ENCODE assay signal across 23 cellular contexts in the genomic region with DNA sequence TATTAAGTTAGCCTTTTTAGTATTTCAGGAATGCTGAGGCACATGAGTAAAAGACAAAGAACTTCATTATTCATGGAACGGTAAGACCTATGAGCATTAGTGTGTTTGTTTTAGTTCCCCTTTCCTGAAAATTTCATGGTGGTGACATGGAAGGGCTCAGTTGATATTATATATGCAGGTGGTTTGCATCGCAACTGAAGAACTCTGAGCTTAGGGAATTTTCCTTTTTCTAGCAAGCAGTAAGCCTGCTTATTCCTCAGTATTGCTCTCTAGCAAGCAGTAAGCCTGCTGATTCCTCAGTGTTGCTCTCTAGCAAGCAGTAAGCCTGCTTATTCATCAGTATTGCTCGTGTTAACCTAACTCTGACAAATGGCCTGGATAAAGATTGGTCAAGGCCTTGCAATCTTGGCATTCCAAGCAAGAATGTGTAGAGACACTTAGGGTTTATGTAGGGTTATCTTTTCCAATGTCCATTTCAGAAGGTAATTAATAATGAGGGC. TPM values are rescaled to one million over a fixed set of nuclear protein-coding genes. Genes with fewer than 3 reads are reported as not detected.
"Had no signal": no experiment of that assay in that cellular context is flagged by ENCODE, and none has a peak within 500 bp of the region (broad histone marks: within the 10 kb centered on the region; RNA-seq: fewer than 3 reads in every experiment).

No MANE protein-coding gene starts in this region.

- H3K4me1 Mint-ChIP-seq: activated CD4-positive, alpha-beta T cell treated with anti-CD3 and anti-CD28 coated beads, Interleukin-2, amount 10 ng/mL, durations not matched to agents 7 days and 5 days; central memory CD8-positive, alpha-beta T cell; T-helper 17 cell had no signal

- H3K4me1 ChIP-seq: body of pancreas had no signal

- H3K9me3 ChIP-seq: body of pancreas had no signal

- DNase-seq: activated CD4-positive, alpha-beta memory T cell treated with anti-CD3 and anti-CD28 coated beads for 36 hours; activated CD4-positive, alpha-beta T cell treated with anti-CD3 and anti-CD28 coated beads, Interleukin-2, amount 10 ng/mL, durations not matched to agents 7 days and 5 days; activated CD4-positive, CD25-positive, alpha-beta regulatory T cell; activated CD8-positive, alpha-beta memory T cell treated with anti-CD3 and anti-CD28 coated beads for 24 hours; activated effector memory CD4-positive, alpha-beta T cell treated with anti-CD3 and anti-CD28 coated beads, Interleukin-2, amount 50 U/mL, for 16 hours; activated naive CD4-positive, alpha-beta T cell treated with anti-CD3 and anti-CD28 coated beads for 36 hours; activated T-cell treated with anti-CD3 and anti-CD28 coated beads, Interleukin-2, amount 50 U/mL, for 4 hours; anterior cingulate cortex; body of pancreas; Kasumi-1; NCI-H1105 treated with DMSO at 0.1 percent for 48 hours; NCI-H146; NCI-H187 treated with DMSO at 0.1 percent for 48 hours; NCI-H2081 treated with DMSO at 0.1 percent for 48 hours; NCI-H446; NCI-H524; PC-3; SHP77; T-helper 17 cell; T-helper 9 cell had no signal

- H3K27ac Mint-ChIP-seq: activated CD4-positive, alpha-beta memory T cell treated with anti-CD3 and anti-CD28 coated beads for 36 hours; activated CD4-positive, alpha-beta T cell treated with anti-CD3 and anti-CD28 coated beads, Interleukin-2, amount 10 ng/mL, durations not matched to agents 7 days and 5 days; activated naive CD4-positive, alpha-beta T cell treated with anti-CD3 and anti-CD28 coated beads for 36 hours; activated naive CD8-positive, alpha-beta T cell; T-helper 17 cell had no signal

- H3K4me3 ChIP-seq: body of pancreas had no signal

- H3K9me3 Mint-ChIP-seq: activated CD4-positive, alpha-beta memory T cell treated with anti-CD3 and anti-CD28 coated beads for 36 hours; activated CD4-positive, alpha-beta T cell treated with anti-CD3 and anti-CD28 coated beads, Interleukin-2, amount 10 ng/mL, durations not matched to agents 7 days and 5 days; activated naive CD4-positive, alpha-beta T cell treated with anti-CD3 and anti-CD28 coated beads for 36 hours; central memory CD8-positive, alpha-beta T cell had no signal

- ATAC-seq: activated T-cell treated with anti-CD3 and anti-CD28 coated beads, Interleukin-2, amount 50 U/mL, for 4 hours; body of pancreas; PC-3; T-helper 17 cell had no signal

- H3K27me3 Mint-ChIP-seq: activated CD4-positive, alpha-beta memory T cell treated with anti-CD3 and anti-CD28 coated beads for 36 hours; activated CD4-positive, alpha-beta T cell treated with anti-CD3 and anti-CD28 coated beads, Interleukin-2, amount 10 ng/mL, durations not matched to agents 7 days and 5 days; activated naive CD8-positive, alpha-beta T cell; central memory CD8-positive, alpha-beta T cell; T-helper 17 cell had no signal

- H3K36me3 Mint-ChIP-seq: activated CD4-positive, alpha-beta memory T cell treated with anti-CD3 and anti-CD28 coated beads for 36 hours; activated naive CD8-positive, alpha-beta T cell had no signal

- H3K27ac ChIP-seq: body of pancreas had no signal

- H3K4me3 Mint-ChIP-seq: activated CD4-positive, alpha-beta memory T cell treated with anti-CD3 and anti-CD28 coated beads for 36 hours; activated CD4-positive, alpha-beta T cell treated with anti-CD3 and anti-CD28 coated beads, Interleukin-2, amount 10 ng/mL, durations not matched to agents 7 days and 5 days; activated naive CD4-positive, alpha-beta T cell treated with anti-CD3 and anti-CD28 coated beads for 36 hours; activated naive CD8-positive, alpha-beta T cell; activated T-cell treated with anti-CD3 and anti-CD28 coated beads, Interleukin-2, amount 50 U/mL, for 4 hours; central memory CD8-positive, alpha-beta T cell; T-helper 17 cell had no signal

- H3K27me3 ChIP-seq: body of pancreas had no signal

RNA-seq across cellular contexts. Expression of a gene that starts 37.7 kb away (rescaled TPM):
- total RNA-seq: activated CD4-positive, alpha-beta memory T cell treated with anti-CD3 and anti-CD28 coated beads for 36 hours; activated CD4-positive, alpha-beta T cell treated with anti-CD3 and anti-CD28 coated beads, Interleukin-2, amount 10 ng/mL, durations not matched to agents 7 days and 5 days; activated naive CD4-positive, alpha-beta T cell treated with anti-CD3 and anti-CD28 coated beads for 36 hours; activated T-cell treated with anti-CD3 and anti-CD28 coated beads, Interleukin-2, amount 50 U/mL, for 4 hours; body of pancreas; T-helper 17 cell had no signal
- polyA plus RNA-seq: adipose tissue had no signal

RNA-seq across cellular contexts. Expression of a gene that starts 59.9 kb away (rescaled TPM):
- total RNA-seq: activated CD4-positive, alpha-beta memory T cell treated with anti-CD3 and anti-CD28 coated beads for 36 hours; activated CD4-positive, alpha-beta T cell treated with anti-CD3 and anti-CD28 coated beads, Interleukin-2, amount 10 ng/mL, durations not matched to agents 7 days and 5 days; activated naive CD4-positive, alpha-beta T cell treated with anti-CD3 and anti-CD28 coated beads for 36 hours; activated T-cell treated with anti-CD3 and anti-CD28 coated beads, Interleukin-2, amount 50 U/mL, for 4 hours; body of pancreas; PC-3; T-helper 17 cell had no signal
- polyA plus RNA-seq: adipose tissue had no signal
